ENCODE assay signal across 18 cellular contexts in the genomic region with DNA sequence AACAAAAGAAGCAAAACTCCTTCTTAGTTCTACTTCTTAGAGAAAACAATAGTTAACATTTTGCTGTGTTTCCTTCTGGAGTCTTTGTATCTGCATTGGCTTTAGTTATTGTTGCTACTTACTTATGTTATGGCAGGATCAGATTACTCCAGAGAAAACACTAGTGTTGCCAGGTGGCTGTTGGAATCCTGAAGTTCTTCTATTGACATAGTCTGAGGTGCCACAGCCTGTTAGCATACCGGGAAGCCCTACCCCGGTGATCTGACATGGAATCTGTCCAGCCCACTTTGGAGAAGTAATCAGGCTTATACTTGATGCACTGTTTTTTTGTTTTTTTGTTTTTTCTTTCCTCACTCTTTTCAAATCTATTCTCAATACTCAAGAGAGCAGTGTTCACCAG.
DNase-seq lines count a peak whose midpoint lies in the region; ATAC-seq and TF ChIP-seq lines count a peak whose summit lies in the region.
"Had no signal": no experiment of that assay in that cellular context is flagged by ENCODE, and none has a peak within 500 bp of the region (broad histone marks: within the 10 kb centered on the region; RNA-seq: fewer than 3 reads in every experiment).

No MANE protein-coding gene starts in this region.

- DNase-seq in HAP-1 (ENCODE audit: low spot score in 2 of 2) (peak; percentile 16 to 18), NCI-H2171 treated with DMSO at 0.1 percent for 48 hours (lab: John Stamatoyannopoulos, UW) (peak; percentile 90), body of pancreas (peak; percentile 35 to 68 (median 52)), nephron progenitor cell (peak; percentile 11), T-helper 9 cell (no peak)
- DNase-seq in activated CD4-positive, alpha-beta memory T cell treated with anti-CD3 and anti-CD28 coated beads, Interleukin-2, amount 10 ng/mL, durations not matched to agents 7 days and 5 days, result no peak
- DNase-seq in activated CD8-positive, alpha-beta T cell treated with anti-CD3 and anti-CD28 coated beads for 36 hours, result no peak
- DNase-seq in CD4-positive, alpha-beta T cell, result no peak
- DNase-seq: activated naive CD4-positive, alpha-beta T cell treated with anti-CD3 and anti-CD28 coated beads, Interleukin-2, amount 50 U/mL, for 16 hours; cerebellar nuclear complex; retina; RPMI8226; stimulated activated CD4-positive, alpha-beta T cell treated with anti-CD3 and anti-CD28 coated beads, Interleukin-4, amount 100 ng/mL, for 24 hours; stimulated activated naive CD4-positive, alpha-beta T cell; T1000 had no signal

- ATAC-seq in body of pancreas, result peak; percentile 86
- ATAC-seq in activated CD8-positive, alpha-beta T cell treated with anti-CD3 and anti-CD28 coated beads for 36 hours, result no peak
- ATAC-seq in CD4-positive, alpha-beta T cell (ENCODE audit: poor library complexity), result no peak
- ATAC-seq: HCT116 had no signal

- peaks cover 27% of the 10 kb centered on the region for H3K36me3 Mint-ChIP-seq in nephron progenitor cell (ENCODE audit: low read depth)
- no peaks in the 10 kb centered on the region for H3K36me3 Mint-ChIP-seq in activated CD4-positive, alpha-beta memory T cell treated with anti-CD3 and anti-CD28 coated beads, Interleukin-2, amount 10 ng/mL, durations not matched to agents 7 days and 5 days (ENCODE audit: low read depth)
- peaks cover 7% of the 10 kb centered on the region for H3K36me3 Mint-ChIP-seq in activated CD8-positive, alpha-beta T cell treated with anti-CD3 and anti-CD28 coated beads for 36 hours (ENCODE audit: low read depth)
- H3K36me3 Mint-ChIP-seq in CD4-positive, alpha-beta T cell (ENCODE audit: low read depth), result no peaks in the 10 kb centered on the region

- H3K4me1 ChIP-seq in HAP-1 (peaks cover 2% of the 10 kb centered on the region; the same call in 1 of the 2 replicates), body of pancreas (peaks cover 9% of the 10 kb centered on the region)
- H3K4me1 ChIP-seq: esophagus muscularis mucosa had no signal

- no peak overlapping the region for H3K4me3 Mint-ChIP-seq in nephron progenitor cell
- H3K4me3 Mint-ChIP-seq in activated CD4-positive, alpha-beta memory T cell treated with anti-CD3 and anti-CD28 coated beads, Interleukin-2, amount 10 ng/mL, durations not matched to agents 7 days and 5 days, result no peak overlapping the region
- H3K4me3 Mint-ChIP-seq in activated CD8-positive, alpha-beta T cell treated with anti-CD3 and anti-CD28 coated beads for 36 hours, result no peak overlapping the region
- H3K4me3 Mint-ChIP-seq in CD4-positive, alpha-beta T cell, result no peak overlapping the region
- H3K4me3 Mint-ChIP-seq: B cell had no signal

- H3K36me3 ChIP-seq in HAP-1 (replicated peaks) (no peaks in the 10 kb centered on the region), body of pancreas (replicated peaks in 1 of 2; ENCODE audit: insufficient read depth in 1 of 2, low read depth in 2 of 2) (no peaks in the 10 kb centered on the region)
- H3K36me3 ChIP-seq: esophagus muscularis mucosa had no signal

- no peak overlapping the region for H3K27ac ChIP-seq in body of pancreas
- no peak overlapping the region for H3K27ac ChIP-seq in CD4-positive, alpha-beta T cell (ENCODE audit: low read depth, low read length)
- H3K27ac ChIP-seq: esophagus muscularis mucosa had no signal

- TF ChIP-seq CTCF in body of pancreas (IDR thresholded peaks at IDR 0.05), result no peak
- TF ChIP-seq CTCF in nephron progenitor cell (IDR thresholded peaks at IDR 0.05), result no peak
- TF ChIP-seq CTCF in activated CD8-positive, alpha-beta T cell treated with anti-CD3 and anti-CD28 coated beads for 36 hours (IDR thresholded peaks at IDR 0.05), result no peak
- no peak for TF ChIP-seq CTCF in CD4-positive, alpha-beta T cell (IDR thresholded peaks at IDR 0.05)

- H3K4me3 ChIP-seq in HAP-1, result no peak overlapping the region
- no peak overlapping the region for H3K4me3 ChIP-seq in body of pancreas
- H3K4me3 ChIP-seq: esophagus muscularis mucosa had no signal

- in situ Hi-C loops in HAP-1 (cut with MboI; ENCODE audit: low sequenced_read_pairs), result no loop called here

- CTCF ChIA-PET in activated CD4-positive, alpha-beta memory T cell treated with anti-CD3 and anti-CD28 coated beads, Interleukin-2, amount 10 ng/mL, durations not matched to agents 7 days and 5 days (lab: Charles Lee), result no interaction called here
- CTCF ChIA-PET in activated CD8-positive, alpha-beta T cell treated with anti-CD3 and anti-CD28 coated beads for 36 hours (lab: Charles Lee), result no interaction called here
- CTCF ChIA-PET in CD4-positive, alpha-beta T cell (lab: Charles Lee), result no interaction called here

- H3K27me3 ChIP-seq in HAP-1 (ENCODE audit: low read depth) (no peaks in the 10 kb centered on the region), body of pancreas (no peaks in the 10 kb centered on the region)
- no peaks in the 10 kb centered on the region for H3K27me3 ChIP-seq in CD4-positive, alpha-beta T cell (ENCODE audit: control insufficient read depth, insufficient read depth, low read length)
- H3K27me3 ChIP-seq: esophagus muscularis mucosa had no signal

- peak overlapping the region; percentile 67 for H3K27ac Mint-ChIP-seq in nephron progenitor cell
- no peak overlapping the region for H3K27ac Mint-ChIP-seq in activated CD4-positive, alpha-beta memory T cell treated with anti-CD3 and anti-CD28 coated beads, Interleukin-2, amount 10 ng/mL, durations not matched to agents 7 days and 5 days
- H3K27ac Mint-ChIP-seq in activated CD8-positive, alpha-beta T cell treated with anti-CD3 and anti-CD28 coated beads for 36 hours, result no peak overlapping the region
- no peak overlapping the region for H3K27ac Mint-ChIP-seq in CD4-positive, alpha-beta T cell
- H3K27ac Mint-ChIP-seq: B cell had no signal

- 7 to 24% methylated on average over 2 of the region's 2 CpGs for WGBS in body of pancreas, 2 donors

- POLR2A ChIA-PET in activated CD4-positive, alpha-beta memory T cell treated with anti-CD3 and anti-CD28 coated beads, Interleukin-2, amount 10 ng/mL, durations not matched to agents 7 days and 5 days (lab: Charles Lee), result no interaction called here
- POLR2A ChIA-PET in activated CD8-positive, alpha-beta T cell treated with anti-CD3 and anti-CD28 coated beads for 36 hours (lab: Charles Lee), result no interaction called here
- POLR2A ChIA-PET in CD4-positive, alpha-beta T cell (lab: Charles Lee), result no interaction called here

- peaks cover 6% of the 10 kb centered on the region for H3K27me3 Mint-ChIP-seq in nephron progenitor cell (ENCODE audit: low read depth, poor library complexity)
- H3K27me3 Mint-ChIP-seq in activated CD4-positive, alpha-beta memory T cell treated with anti-CD3 and anti-CD28 coated beads, Interleukin-2, amount 10 ng/mL, durations not matched to agents 7 days and 5 days, result peaks cover 10% of the 10 kb centered on the region
- H3K27me3 Mint-ChIP-seq in activated CD8-positive, alpha-beta T cell treated with anti-CD3 and anti-CD28 coated beads for 36 hours, result no peaks in the 10 kb centered on the region
- no peaks in the 10 kb centered on the region for H3K27me3 Mint-ChIP-seq in CD4-positive, alpha-beta T cell

- no peak for TF ChIP-seq POLR2A in body of pancreas (IDR thresholded peaks at IDR 0.05)

- H3K9me3 ChIP-seq in HAP-1, result no peaks in the 10 kb centered on the region
- H3K9me3 ChIP-seq in body of pancreas, result no peaks in the 10 kb centered on the region
- H3K9me3 ChIP-seq in CD4-positive, alpha-beta T cell (ENCODE audit: control insufficient read depth, low read length), result peaks cover 8% of the 10 kb centered on the region

- peaks cover 13% of the 10 kb centered on the region for H3K4me1 Mint-ChIP-seq in nephron progenitor cell
- H3K4me1 Mint-ChIP-seq in activated CD4-positive, alpha-beta memory T cell treated with anti-CD3 and anti-CD28 coated beads, Interleukin-2, amount 10 ng/mL, durations not matched to agents 7 days and 5 days, result no peaks in the 10 kb centered on the region
- H3K4me1 Mint-ChIP-seq in activated CD8-positive, alpha-beta T cell treated with anti-CD3 and anti-CD28 coated beads for 36 hours (ENCODE audit: low read depth), result no peaks in the 10 kb centered on the region
- H3K4me1 Mint-ChIP-seq in CD4-positive, alpha-beta T cell (ENCODE audit: low read depth), result no peaks in the 10 kb centered on the region
- H3K4me1 Mint-ChIP-seq: B cell had no signal

- H3K9me3 Mint-ChIP-seq in nephron progenitor cell, result peaks cover 55% of the 10 kb centered on the region
- H3K9me3 Mint-ChIP-seq in activated CD4-positive, alpha-beta memory T cell treated with anti-CD3 and anti-CD28 coated beads, Interleukin-2, amount 10 ng/mL, durations not matched to agents 7 days and 5 days, result peaks cover 14% of the 10 kb centered on the region
- peaks cover 16% of the 10 kb centered on the region for H3K9me3 Mint-ChIP-seq in activated CD8-positive, alpha-beta T cell treated with anti-CD3 and anti-CD28 coated beads for 36 hours
- peaks cover 11% of the 10 kb centered on the region for H3K9me3 Mint-ChIP-seq in CD4-positive, alpha-beta T cell

- intact Hi-C loops in body of pancreas (cut with DNase I), result no loop called here
- intact Hi-C loops in activated CD8-positive, alpha-beta T cell treated with anti-CD3 and anti-CD28 coated beads for 36 hours (cut with micrococcal nuclease), result no loop called here
- intact Hi-C loops in CD4-positive, alpha-beta T cell (cut with DNase I, micrococcal nuclease), result no loop called here

Comparison
In these comparisons a context has a peak if more than half of its experiments do, and no peak if none do; other contexts are left out.
1. DNase-seq: peak in HAP-1 (2 of 2), NCI-H2171 treated with DMSO at 0.1 percent for 48 hours (single experiment), body of pancreas (4 of 4) and nephron progenitor cell (single experiment); none in activated CD4-positive, alpha-beta memory T cell treated with anti-CD3 and anti-CD28 coated beads, Interleukin-2, amount 10 ng/mL, durations not matched to agents 7 days and 5 days (single experiment), activated CD8-positive, alpha-beta T cell treated with anti-CD3 and anti-CD28 coated beads for 36 hours (single experiment), CD4-positive, alpha-beta T cell (0 of 10) and T-helper 9 cell (single experiment).